8 cellular contexts compared by ENCODE assay signal in the genomic region with DNA sequence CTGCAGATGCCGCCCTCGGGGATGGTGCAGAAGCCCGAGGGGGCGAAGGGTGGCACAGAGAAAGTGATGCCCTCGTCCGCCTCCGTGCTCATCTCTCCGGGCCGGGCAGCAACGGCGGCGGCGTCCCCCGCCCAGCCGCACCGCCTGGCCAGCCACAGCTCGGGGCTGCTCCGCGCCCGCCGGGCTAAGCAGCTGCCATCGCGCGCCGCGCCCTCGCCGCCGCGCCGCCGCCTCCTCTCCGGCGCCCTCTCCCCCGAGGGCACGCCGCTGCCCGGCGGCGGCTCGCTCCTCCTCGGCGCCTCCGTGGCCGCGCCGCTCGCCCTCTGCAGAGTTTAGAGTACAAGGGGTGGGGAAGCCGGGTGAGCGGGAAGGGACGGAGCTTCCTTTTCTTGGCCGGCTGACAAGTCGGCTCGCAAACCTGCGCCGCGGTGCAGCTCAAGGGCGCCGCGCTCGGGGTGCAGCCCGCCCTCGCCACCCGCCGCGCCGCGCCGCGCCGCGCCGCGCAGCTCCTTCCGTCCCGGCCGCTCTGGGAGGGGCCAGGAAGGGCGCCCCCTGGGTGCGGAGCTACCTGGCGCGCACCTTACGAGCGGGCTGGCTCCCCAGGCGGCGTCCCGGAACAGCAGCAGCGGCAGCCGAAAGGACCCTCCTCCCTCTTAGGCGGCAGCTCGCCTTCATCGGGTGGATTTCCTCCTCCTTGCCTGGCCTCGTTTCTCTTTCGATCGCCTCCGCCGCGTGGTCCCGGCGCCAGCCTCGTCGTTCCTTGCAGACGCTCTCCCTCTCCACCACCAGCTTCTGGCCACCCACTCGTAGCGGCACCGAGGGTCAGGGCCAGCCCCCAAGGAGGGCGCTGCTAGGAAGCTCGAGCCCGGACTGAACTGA. TPM values are rescaled to one million over a fixed set of nuclear protein-coding genes. Genes with fewer than 3 reads are reported as not detected.
DNase-seq lines count a peak whose midpoint lies in the region; ATAC-seq and TF ChIP-seq lines count a peak whose summit lies in the region.

A gene with protein sequence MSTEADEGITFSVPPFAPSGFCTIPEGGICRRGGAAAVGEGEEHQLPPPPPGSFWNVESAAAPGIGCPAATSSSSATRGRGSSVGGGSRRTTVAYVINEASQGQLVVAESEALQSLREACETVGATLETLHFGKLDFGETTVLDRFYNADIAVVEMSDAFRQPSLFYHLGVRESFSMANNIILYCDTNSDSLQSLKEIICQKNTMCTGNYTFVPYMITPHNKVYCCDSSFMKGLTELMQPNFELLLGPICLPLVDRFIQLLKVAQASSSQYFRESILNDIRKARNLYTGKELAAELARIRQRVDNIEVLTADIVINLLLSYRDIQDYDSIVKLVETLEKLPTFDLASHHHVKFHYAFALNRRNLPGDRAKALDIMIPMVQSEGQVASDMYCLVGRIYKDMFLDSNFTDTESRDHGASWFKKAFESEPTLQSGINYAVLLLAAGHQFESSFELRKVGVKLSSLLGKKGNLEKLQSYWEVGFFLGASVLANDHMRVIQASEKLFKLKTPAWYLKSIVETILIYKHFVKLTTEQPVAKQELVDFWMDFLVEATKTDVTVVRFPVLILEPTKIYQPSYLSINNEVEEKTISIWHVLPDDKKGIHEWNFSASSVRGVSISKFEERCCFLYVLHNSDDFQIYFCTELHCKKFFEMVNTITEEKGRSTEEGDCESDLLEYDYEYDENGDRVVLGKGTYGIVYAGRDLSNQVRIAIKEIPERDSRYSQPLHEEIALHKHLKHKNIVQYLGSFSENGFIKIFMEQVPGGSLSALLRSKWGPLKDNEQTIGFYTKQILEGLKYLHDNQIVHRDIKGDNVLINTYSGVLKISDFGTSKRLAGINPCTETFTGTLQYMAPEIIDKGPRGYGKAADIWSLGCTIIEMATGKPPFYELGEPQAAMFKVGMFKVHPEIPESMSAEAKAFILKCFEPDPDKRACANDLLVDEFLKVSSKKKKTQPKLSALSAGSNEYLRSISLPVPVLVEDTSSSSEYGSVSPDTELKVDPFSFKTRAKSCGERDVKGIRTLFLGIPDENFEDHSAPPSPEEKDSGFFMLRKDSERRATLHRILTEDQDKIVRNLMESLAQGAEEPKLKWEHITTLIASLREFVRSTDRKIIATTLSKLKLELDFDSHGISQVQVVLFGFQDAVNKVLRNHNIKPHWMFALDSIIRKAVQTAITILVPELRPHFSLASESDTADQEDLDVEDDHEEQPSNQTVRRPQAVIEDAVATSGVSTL (N-terminal part only) (minus strand): TSS at position 412 of the 879 bp plus-strand sequence. CDS start 320 bp downstream, at position 92.

- peak; percentile 52 for TF ChIP-seq CTCF in foreskin fibroblast (IDR thresholded peaks at IDR 0.05; ENCODE audit: low read depth, low read length)
- TF ChIP-seq CTCF in neutrophil (IDR thresholded peaks at IDR 0.05): peak; percentile 29
- TF ChIP-seq CTCF in subcutaneous adipose tissue (IDR thresholded peaks at IDR 0.05; ENCODE audit: low read depth): no peak

- DNase-seq in ELF-1 (ENCODE audit: low read depth, low spot score) (peak; percentile 81), foreskin fibroblast (peak; percentile 84 to 96)
- DNase-seq in activated effector memory CD4-positive, alpha-beta T cell treated with anti-CD3 and anti-CD28 coated beads, Interleukin-2, amount 50 U/mL, for 16 hours: peak; percentile 96

- TF ChIP-seq POLR2A in Raji (IDR thresholded peaks at IDR 0.05; ENCODE audit: insufficient read depth, low read depth, low read length): peak; percentile 73

- no peaks in the 10 kb centered on the region for H3K9me3 ChIP-seq in KOPT-K1 (ENCODE audit: insufficient read depth, low read length, poor library complexity, severe bottlenecking)
- no peaks in the 10 kb centered on the region for H3K9me3 ChIP-seq in neutrophil

- H3K36me3 ChIP-seq in KOPT-K1 (ENCODE audit: insufficient read depth, low read length) (no peaks in the 10 kb centered on the region), neutrophil (no peaks in the 10 kb centered on the region)

- peak within 1 kb of the TSS; percentile 35 for H3K27ac ChIP-seq in KOPT-K1 (ENCODE audit: low read depth, low read length, poor library complexity, severe bottlenecking)
- H3K27ac ChIP-seq in neutrophil: peak within 1 kb of the TSS; percentile 91

- peaks cover 46 to 50% of the 10 kb centered on the region in 2 experiments for H3K4me1 ChIP-seq in neutrophil (ENCODE audit: control insufficient read depth in 1 of 2, insufficient read depth in 1 of 2, low read depth in 1 of 2, low read length in 1 of 2)

- ATAC-seq in GM21825 (IDR thresholded peaks at IDR 0.05; ENCODE audit: unreplicated experiment): peak; percentile 60

- H3K27me3 ChIP-seq in neutrophil: no peaks in the 10 kb centered on the region

- H3K4me3 ChIP-seq in foreskin fibroblast (ENCODE audit: low read depth in 1 of 2, low read length in 2 of 2) (peak within 1 kb of the TSS; percentile 94 to 95), neutrophil (ENCODE audit: low read depth in 1 of 2, low read length in 1 of 2) (peak within 1 kb of the TSS; percentile 90 to 96)

RNA-seq across cellular contexts. Expression of the gene that starts here (rescaled TPM):
- total RNA-seq in subcutaneous adipose tissue: 10 to 100 TPM; 20.9 to 44.0 (median 37.1) TPM

Comparison
In these comparisons a context has a peak if more than half of its experiments do, and no peak if none do; other contexts are left out.
1. Peak in every context shown above with its lines: DNase-seq, ATAC-seq, H3K4me3 ChIP-seq and H3K27ac ChIP-seq.